Comparison of ENCODE assay signal across 33 cellular contexts in the genomic region with DNA sequence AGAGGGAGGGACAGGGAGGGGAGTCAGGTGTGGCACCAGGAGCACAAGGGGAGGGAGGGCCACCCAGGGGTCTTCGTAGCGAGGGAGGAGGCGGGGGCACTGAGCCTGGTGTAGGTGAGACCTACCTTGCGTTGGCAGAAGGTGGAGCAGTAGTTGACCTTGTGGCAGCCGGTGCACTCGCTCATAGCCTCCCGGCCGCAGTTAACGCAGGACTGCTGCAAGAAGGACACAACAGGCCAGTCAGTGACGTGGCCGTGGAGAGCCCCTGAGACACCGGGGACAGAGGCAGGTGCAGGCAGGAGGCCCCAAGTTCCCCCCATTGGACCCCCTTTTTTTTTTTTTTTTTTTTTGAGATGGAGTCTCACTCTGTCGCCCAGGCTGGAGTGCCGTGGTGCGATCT. TPM values are rescaled to one million over a fixed set of nuclear protein-coding genes. Genes with fewer than 3 reads are reported as not detected.
"Had no signal": no experiment of that assay in that cellular context is flagged by ENCODE, and none has a peak within 500 bp of the region (broad histone marks: within the 10 kb centered on the region; RNA-seq: fewer than 3 reads in every experiment).

No MANE protein-coding gene starts in this region.

- H3K9me3 ChIP-seq: left ventricle myocardium inferior, neutrophil, ovary, right atrium auricular region, right lobe of liver, stomach, testis, thyroid gland, transverse colon, uterus had no signal

- H3K4me3 ChIP-seq: left ventricle myocardium inferior, lung, neural progenitor cell, ovary, right atrium auricular region, right lobe of liver, smooth muscle cell, stomach, testis, thyroid gland, transverse colon, uterus had no signal

- H3K4me1 ChIP-seq: left ventricle myocardium inferior, neural progenitor cell, right atrium auricular region, testis, thyroid gland, uterus had no signal

- H3K27ac ChIP-seq: left ventricle myocardium inferior, neural progenitor cell, ovary, right atrium auricular region, stomach, testis, thyroid gland, transverse colon, uterus had no signal

- ATAC-seq: natural killer cell; stimulated activated naive B cell treated with anti-CD40 and anti-IgM and Interleukin-4, amounts not matched to agents 10 μg/mL and 1 μg/mL and 100 μg/mL, for 72 hours; stimulated activated naive CD8-positive, alpha-beta T cell treated with anti-CD3 and anti-CD28 coated beads, Interleukin-15, Interleukin-2, amounts not matched to agents 100 U/mL and 50 U/mL, for 24 hours had no signal

- H2AFZ ChIP-seq: neural progenitor cell had no signal

- DNase-seq: hypothalamus; immature natural killer cell; islet precursor cell; left ventricle myocardium inferior; mesendoderm; naive B cell; natural killer cell; nephron progenitor cell; occipital lobe; ovary; stimulated activated CD4-positive, alpha-beta T cell treated with anti-CD3 and anti-CD28 coated beads, Interleukin-1b, Interleukin-23, amount 100 ng/mL, for 48 hours; stimulated activated CD4-positive, alpha-beta T cell treated with anti-CD3 and anti-CD28 coated beads, Interleukin-2, amount 100 ng/mL, for 48 hours; stimulated activated CD4-positive, alpha-beta T cell treated with anti-CD3 and anti-CD28 coated beads, Interleukin-4, amount 100 ng/mL, for 4 hours; stimulated activated CD8-positive, alpha-beta memory T cell treated with anti-CD3 and anti-CD28 coated beads, Interleukin-4, amount 100 ng/mL, for 48 hours; stimulated activated naive B cell treated with anti-CD40 and anti-IgM and Interleukin-4, amounts not matched to agents 10 μg/mL and 1 μg/mL and 100 μg/mL, for 72 hours; stimulated activated naive CD8-positive, alpha-beta T cell treated with anti-CD3 and anti-CD28 coated beads, Interleukin-15, Interleukin-2, amounts not matched to agents 100 U/mL and 50 U/mL, for 24 hours; stomach; testis; thyroid gland; transverse colon; uterus had no signal

- H3K36me3 ChIP-seq: ovary, uterus had no signal

- H3K27me3 ChIP-seq: neural progenitor cell, neutrophil, ovary, right atrium auricular region, right lobe of liver, stomach, testis, thyroid gland, transverse colon, uterus had no signal

- H3K4me2 ChIP-seq: neural progenitor cell, smooth muscle cell had no signal

- H3K9ac ChIP-seq: neural progenitor cell had no signal

RNA-seq across cellular contexts. Expression of a gene that starts 16.8 kb away (rescaled TPM):
- total RNA-seq: pulmonary artery endothelial cell, right atrium auricular region, skeletal muscle tissue, smooth muscle cell, stomach, transverse colon had no signal
- polyA plus RNA-seq: immature natural killer cell had no signal

RNA-seq across cellular contexts. Expression of a gene that starts 26.9 kb away (rescaled TPM):
- total RNA-seq: left ventricle myocardium inferior, lower leg skin, lung, mononuclear cell, natural killer cell, occipital lobe, ovary, pulmonary artery endothelial cell, renal cortical epithelial cell, right atrium auricular region, right lobe of liver, smooth muscle cell, thyroid gland, transverse colon, ureter, uterus had no signal
- polyA plus RNA-seq: immature natural killer cell, lung had no signal

RNA-seq across cellular contexts. Expression of a gene that starts 29.1 kb away (rescaled TPM):
- total RNA-seq: left ventricle myocardium inferior, lower leg skin, lung, natural killer cell, occipital lobe, pulmonary artery endothelial cell, right atrium auricular region, smooth muscle cell, thyroid gland, ureter had no signal
- polyA plus RNA-seq: immature natural killer cell, smooth muscle cell had no signal
